Comparison of ENCODE assay signal across 27 cellular contexts in the genomic region with DNA sequence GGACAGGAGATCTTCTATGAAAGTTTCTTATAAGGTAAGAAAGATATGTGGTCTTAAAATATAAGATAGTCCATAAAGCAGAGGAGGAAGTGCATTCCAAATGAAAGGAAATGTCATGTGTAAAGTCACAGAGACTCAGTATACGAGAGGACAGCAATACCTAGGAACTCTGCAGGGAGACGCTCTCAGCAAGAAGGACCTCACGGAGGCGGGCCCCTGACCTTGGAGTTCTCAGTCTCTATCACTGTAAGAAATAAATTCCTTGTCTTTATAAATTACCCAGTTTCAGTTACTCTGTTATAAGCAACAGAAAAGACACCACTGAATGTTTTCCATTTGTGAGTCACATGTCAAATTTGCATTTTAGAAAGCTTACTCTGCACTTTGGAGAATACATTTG.
"Had no signal": no experiment of that assay in that cellular context is flagged by ENCODE, and none has a peak within 500 bp of the region (broad histone marks: within the 10 kb centered on the region; RNA-seq: fewer than 3 reads in every experiment).

No MANE protein-coding gene starts in this region.

- DNase-seq: activated CD4-positive, alpha-beta memory T cell treated with anti-CD3 and anti-CD28 coated beads, Interleukin-2, amount 10 ng/mL, durations not matched to agents 7 days and 5 days; activated CD4-positive, alpha-beta T cell treated with anti-CD3 and anti-CD28 coated beads for 1 hour; activated CD4-positive, alpha-beta T cell treated with anti-CD3 and anti-CD28 coated beads for 4 hours; activated CD4-positive, alpha-beta T cell treated with anti-CD3 and anti-CD28 coated beads, Interleukin-2, amount 10 ng/mL, durations not matched to agents 7 days and 5 days; activated CD4-positive, alpha-beta T cell treated with anti-CD3 and anti-CD28 coated beads, Interleukin-2, amount 50 U/mL, for 4 hours; activated CD8-positive, alpha-beta memory T cell treated with anti-CD3 and anti-CD28 coated beads, Interleukin-2, amount 50 U/mL, for 48 hours; activated effector memory CD4-positive, alpha-beta T cell treated with Interleukin-2 at 50 U/mL for 16 hours; activated gamma-delta T cell treated with Interleukin-2 at 50 U/mL for 16 hours; activated naive CD4-positive, alpha-beta T cell treated with anti-CD3 and anti-CD28 coated beads, Interleukin-2, amount 50 U/mL, for 16 hours; activated naive CD4-positive, alpha-beta T cell treated with Interleukin-2 at 50 U/mL for 16 hours; activated T-cell treated with anti-CD3 and anti-CD28 coated beads for 4 hours; activated T-cell treated with anti-CD3 and anti-CD28 coated beads, Interleukin-2, amount 50 U/mL, for 24 hours; activated T-cell treated with anti-CD3 and anti-CD28 coated beads, Interleukin-2, amount 50 U/mL, for 72 hours; amniotic stem cell; anterior cingulate cortex; brain microvascular endothelial cell; dorsolateral prefrontal cortex; effector memory CD4-positive, alpha-beta T cell; endodermal cell; foreskin fibroblast; head of caudate nucleus; T-helper 2 cell had no signal

- H3K36me3 ChIP-seq: brain microvascular endothelial cell had no signal

- ATAC-seq: activated T-cell treated with anti-CD3 and anti-CD28 coated beads, Interleukin-2, amount 50 U/mL, for 72 hours; esophagus mucosa had no signal

- H3K4me3 ChIP-seq: coronary artery, dorsolateral prefrontal cortex had no signal

- H3K27ac Mint-ChIP-seq: activated CD4-positive, alpha-beta memory T cell treated with anti-CD3 and anti-CD28 coated beads, Interleukin-2, amount 10 ng/mL, durations not matched to agents 7 days and 5 days; activated CD4-positive, alpha-beta T cell treated with anti-CD3 and anti-CD28 coated beads, Interleukin-2, amount 10 ng/mL, durations not matched to agents 7 days and 5 days; activated naive CD8-positive, alpha-beta T cell; activated T-cell treated with anti-CD3 and anti-CD28 coated beads, Interleukin-2, amount 50 U/mL, for 24 hours; activated T-cell treated with anti-CD3 and anti-CD28 coated beads, Interleukin-2, amount 50 U/mL, for 72 hours; dendritic cell treated with granulocyte-macrophage colony-stimulating factor and Interleukin-4, amounts not matched to agents 40 ng/mL and 50 ng/mL, for 4 days; endodermal cell had no signal

- H3K4me3 Mint-ChIP-seq: activated CD4-positive, alpha-beta memory T cell treated with anti-CD3 and anti-CD28 coated beads, Interleukin-2, amount 10 ng/mL, durations not matched to agents 7 days and 5 days; activated CD4-positive, alpha-beta T cell treated with anti-CD3 and anti-CD28 coated beads, Interleukin-2, amount 10 ng/mL, durations not matched to agents 7 days and 5 days; activated naive CD8-positive, alpha-beta T cell; activated T-cell treated with anti-CD3 and anti-CD28 coated beads, Interleukin-2, amount 50 U/mL, for 24 hours; activated T-cell treated with anti-CD3 and anti-CD28 coated beads, Interleukin-2, amount 50 U/mL, for 72 hours; central memory CD8-positive, alpha-beta T cell; dendritic cell treated with granulocyte-macrophage colony-stimulating factor and Interleukin-4, amounts not matched to agents 40 ng/mL and 50 ng/mL, for 4 days; endodermal cell had no signal

- H3K4me1 Mint-ChIP-seq: activated CD4-positive, alpha-beta memory T cell treated with anti-CD3 and anti-CD28 coated beads, Interleukin-2, amount 10 ng/mL, durations not matched to agents 7 days and 5 days; activated CD4-positive, alpha-beta T cell treated with anti-CD3 and anti-CD28 coated beads, Interleukin-2, amount 10 ng/mL, durations not matched to agents 7 days and 5 days; central memory CD8-positive, alpha-beta T cell had no signal

- H3K27me3 ChIP-seq: brain microvascular endothelial cell, dorsolateral prefrontal cortex had no signal

- H3K27ac ChIP-seq: brain microvascular endothelial cell, coronary artery, dorsolateral prefrontal cortex had no signal

- H3K9me3 Mint-ChIP-seq: activated CD4-positive, alpha-beta memory T cell treated with anti-CD3 and anti-CD28 coated beads, Interleukin-2, amount 10 ng/mL, durations not matched to agents 7 days and 5 days; activated CD4-positive, alpha-beta T cell treated with anti-CD3 and anti-CD28 coated beads, Interleukin-2, amount 10 ng/mL, durations not matched to agents 7 days and 5 days; activated T-cell treated with anti-CD3 and anti-CD28 coated beads, Interleukin-2, amount 50 U/mL, for 24 hours; central memory CD8-positive, alpha-beta T cell; dendritic cell treated with granulocyte-macrophage colony-stimulating factor and Interleukin-4, amounts not matched to agents 40 ng/mL and 50 ng/mL, for 4 days; endodermal cell had no signal

- H3K27me3 Mint-ChIP-seq: activated CD4-positive, alpha-beta memory T cell treated with anti-CD3 and anti-CD28 coated beads, Interleukin-2, amount 10 ng/mL, durations not matched to agents 7 days and 5 days; activated CD4-positive, alpha-beta T cell treated with anti-CD3 and anti-CD28 coated beads, Interleukin-2, amount 10 ng/mL, durations not matched to agents 7 days and 5 days; activated naive CD8-positive, alpha-beta T cell; activated T-cell treated with anti-CD3 and anti-CD28 coated beads, Interleukin-2, amount 50 U/mL, for 24 hours; central memory CD8-positive, alpha-beta T cell; dendritic cell treated with granulocyte-macrophage colony-stimulating factor and Interleukin-4, amounts not matched to agents 40 ng/mL and 50 ng/mL, for 4 days had no signal
